2 cellular contexts compared by ENCODE assay signal in genomic region chr14:64109821-64110554, GRCh38.
TF ChIP-seq lines count a peak whose summit lies in the region.

No MANE protein-coding gene starts in this region.

TF ChIP-seq in liver, 16 proteins besides CTCF, POLR2A, EP300 and RAD21 (continued from another document):
- peak; percentile 13 for TF ChIP-seq ZBTB33 (IDR thresholded peaks at IDR 0.05)
- peak; percentile 7 to 33 for TF ChIP-seq HNF4A (conservative IDR thresholded peaks at IDR 0.05)
- peak; percentile 23 for TF ChIP-seq FOXA2 (IDR thresholded peaks at IDR 0.05)
- TF ChIP-seq TAF1 (conservative IDR thresholded peaks at IDR 0.05), result no peak
- peak; percentile 57 for TF ChIP-seq REST (IDR thresholded peaks at IDR 0.05)
- peak in 1 of 2 donors; percentile 61 for TF ChIP-seq RXRA (IDR thresholded peaks at IDR 0.05)
- no peak for TF ChIP-seq FOXA1 (IDR thresholded peaks at IDR 0.05)
TF ChIP-seq in liver: peak in this region for 6.

TF ChIP-seq in HepG2, 621 proteins besides CTCF, POLR2A, EP300 and RAD21 (continued from another document):
- no peak for TF ChIP-seq NR0B2 (CRISPR knock-in tag; IDR thresholded peaks at IDR 0.05)
